ENCODE assay signal across 1 cellular context in the genomic region with DNA sequence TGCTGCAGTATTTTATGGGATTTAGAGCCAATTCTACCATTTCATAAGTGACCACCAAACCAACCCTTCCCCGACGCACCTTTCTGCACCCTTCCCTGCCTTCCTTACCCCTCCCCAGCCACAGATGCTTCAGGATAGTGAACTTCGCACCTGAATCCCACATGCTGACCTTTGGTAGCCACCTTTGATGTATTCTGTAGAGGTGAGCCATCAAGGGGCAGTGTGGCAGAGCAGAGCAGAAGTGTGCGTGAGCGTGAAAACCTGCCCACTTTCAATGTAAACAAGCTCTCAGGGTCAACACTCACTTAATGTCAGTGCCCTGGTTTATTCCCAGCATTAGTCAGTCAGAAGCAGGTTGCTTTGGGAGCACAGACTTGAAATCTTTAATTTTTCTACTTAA.
A peak's percentile ranks its signal among the peaks of the same experiment; 100 is the strongest.
TF ChIP-seq lines count a peak whose summit lies in the region.

No MANE protein-coding gene starts in this region.

TF ChIP-seq in HepG2, 621 proteins besides CTCF, POLR2A, EP300 and RAD21 (continued from another document and continues in another):
- TF ChIP-seq, protein P1, sequence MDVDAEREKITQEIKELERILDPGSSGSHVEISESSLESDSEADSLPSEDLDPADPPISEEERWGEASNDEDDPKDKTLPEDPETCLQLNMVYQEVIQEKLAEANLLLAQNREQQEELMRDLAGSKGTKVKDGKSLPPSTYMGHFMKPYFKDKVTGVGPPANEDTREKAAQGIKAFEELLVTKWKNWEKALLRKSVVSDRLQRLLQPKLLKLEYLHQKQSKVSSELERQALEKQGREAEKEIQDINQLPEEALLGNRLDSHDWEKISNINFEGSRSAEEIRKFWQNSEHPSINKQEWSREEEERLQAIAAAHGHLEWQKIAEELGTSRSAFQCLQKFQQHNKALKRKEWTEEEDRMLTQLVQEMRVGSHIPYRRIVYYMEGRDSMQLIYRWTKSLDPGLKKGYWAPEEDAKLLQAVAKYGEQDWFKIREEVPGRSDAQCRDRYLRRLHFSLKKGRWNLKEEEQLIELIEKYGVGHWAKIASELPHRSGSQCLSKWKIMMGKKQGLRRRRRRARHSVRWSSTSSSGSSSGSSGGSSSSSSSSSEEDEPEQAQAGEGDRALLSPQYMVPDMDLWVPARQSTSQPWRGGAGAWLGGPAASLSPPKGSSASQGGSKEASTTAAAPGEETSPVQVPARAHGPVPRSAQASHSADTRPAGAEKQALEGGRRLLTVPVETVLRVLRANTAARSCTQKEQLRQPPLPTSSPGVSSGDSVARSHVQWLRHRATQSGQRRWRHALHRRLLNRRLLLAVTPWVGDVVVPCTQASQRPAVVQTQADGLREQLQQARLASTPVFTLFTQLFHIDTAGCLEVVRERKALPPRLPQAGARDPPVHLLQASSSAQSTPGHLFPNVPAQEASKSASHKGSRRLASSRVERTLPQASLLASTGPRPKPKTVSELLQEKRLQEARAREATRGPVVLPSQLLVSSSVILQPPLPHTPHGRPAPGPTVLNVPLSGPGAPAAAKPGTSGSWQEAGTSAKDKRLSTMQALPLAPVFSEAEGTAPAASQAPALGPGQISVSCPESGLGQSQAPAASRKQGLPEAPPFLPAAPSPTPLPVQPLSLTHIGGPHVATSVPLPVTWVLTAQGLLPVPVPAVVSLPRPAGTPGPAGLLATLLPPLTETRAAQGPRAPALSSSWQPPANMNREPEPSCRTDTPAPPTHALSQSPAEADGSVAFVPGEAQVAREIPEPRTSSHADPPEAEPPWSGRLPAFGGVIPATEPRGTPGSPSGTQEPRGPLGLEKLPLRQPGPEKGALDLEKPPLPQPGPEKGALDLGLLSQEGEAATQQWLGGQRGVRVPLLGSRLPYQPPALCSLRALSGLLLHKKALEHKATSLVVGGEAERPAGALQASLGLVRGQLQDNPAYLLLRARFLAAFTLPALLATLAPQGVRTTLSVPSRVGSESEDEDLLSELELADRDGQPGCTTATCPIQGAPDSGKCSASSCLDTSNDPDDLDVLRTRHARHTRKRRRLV (CRISPR knock-in tag; IDR thresholded peaks at IDR 0.05) = no peak
- TF ChIP-seq ATRX (CRISPR knock-in tag; IDR thresholded peaks at IDR 0.05; ENCODE audit: borderline replicate concordance) (no peak), NCOA1 (CRISPR knock-in tag; IDR thresholded peaks at IDR 0.05) (no peak), FOXP1 (IDR thresholded peaks at IDR 0.05) (no peak), FOXP1 (CRISPR knock-in tag; IDR thresholded peaks at IDR 0.05) (peak; percentile 86), SOX5 (CRISPR knock-in tag; IDR thresholded peaks at IDR 0.05; ENCODE audit: borderline replicate concordance) (peak; percentile 70; the same call in 1 of the 2 replicates), ZNF773 (CRISPR knock-in tag; IDR thresholded peaks at IDR 0.05; ENCODE audit: borderline replicate concordance) (no peak), IRX3 (CRISPR knock-in tag; IDR thresholded peaks at IDR 0.05; ENCODE audit: borderline replicate concordance, low read depth) (no peak), ZSCAN9 (CRISPR knock-in tag; IDR thresholded peaks at IDR 0.05; ENCODE audit: borderline replicate concordance) (peak; percentile 49; the same call in 1 of the 2 replicates), ZNF878 (CRISPR knock-in tag; IDR thresholded peaks at IDR 0.05) (peak; percentile 82), ZNF747 (CRISPR knock-in tag; IDR thresholded peaks at IDR 0.05; ENCODE audit: borderline replicate concordance) (no peak), THAP9 (CRISPR knock-in tag; IDR thresholded peaks at IDR 0.05; ENCODE audit: borderline replicate concordance) (no peak), BCL3 (CRISPR knock-in tag; IDR thresholded peaks at IDR 0.05) (no peak), ZKSCAN1 (IDR thresholded peaks at IDR 0.05; ENCODE audit: low read length) (no peak), SMYD3 (CRISPR knock-in tag; IDR thresholded peaks at IDR 0.05) (no peak), HMG20B (CRISPR knock-in tag; conservative IDR thresholded peaks at IDR 0.05) (0 out of 2 replicates have a peak, but pooled peaks have one; percentile 59), ZNF451 (CRISPR knock-in tag; IDR thresholded peaks at IDR 0.05) (no peak), DMAP1 (CRISPR knock-in tag; IDR thresholded peaks at IDR 0.05) (0 out of 2 replicates have a peak, but pooled peaks have one; percentile 44), NBN (conservative IDR thresholded peaks at IDR 0.05) (no peak), ZNF224 (CRISPR knock-in tag; IDR thresholded peaks at IDR 0.05) (no peak), ZNF225 (CRISPR knock-in tag; IDR thresholded peaks at IDR 0.05) (no peak), HNF4A (CRISPR knock-in tag; IDR thresholded peaks at IDR 0.05) (peak; percentile 96), ZBTB38 (CRISPR knock-in tag; IDR thresholded peaks at IDR 0.05) (peak; percentile 62; the same call in 1 of the 2 replicates), PHF5A (CRISPR knock-in tag; IDR thresholded peaks at IDR 0.05; ENCODE audit: low read depth, unreplicated experiment) (no peak), RARA (CRISPR knock-in tag; IDR thresholded peaks at IDR 0.05) (peak; percentile 91), ZNF44 (CRISPR knock-in tag; IDR thresholded peaks at IDR 0.05) (no peak), GZF1 (CRISPR knock-in tag; IDR thresholded peaks at IDR 0.05) (no peak), NRL (CRISPR knock-in tag; IDR thresholded peaks at IDR 0.05; ENCODE audit: borderline replicate concordance) (no peak), ZNF460 (CRISPR knock-in tag; IDR thresholded peaks at IDR 0.05; ENCODE audit: borderline replicate concordance) (no peak)
- TF ChIP-seq, protein P2, sequence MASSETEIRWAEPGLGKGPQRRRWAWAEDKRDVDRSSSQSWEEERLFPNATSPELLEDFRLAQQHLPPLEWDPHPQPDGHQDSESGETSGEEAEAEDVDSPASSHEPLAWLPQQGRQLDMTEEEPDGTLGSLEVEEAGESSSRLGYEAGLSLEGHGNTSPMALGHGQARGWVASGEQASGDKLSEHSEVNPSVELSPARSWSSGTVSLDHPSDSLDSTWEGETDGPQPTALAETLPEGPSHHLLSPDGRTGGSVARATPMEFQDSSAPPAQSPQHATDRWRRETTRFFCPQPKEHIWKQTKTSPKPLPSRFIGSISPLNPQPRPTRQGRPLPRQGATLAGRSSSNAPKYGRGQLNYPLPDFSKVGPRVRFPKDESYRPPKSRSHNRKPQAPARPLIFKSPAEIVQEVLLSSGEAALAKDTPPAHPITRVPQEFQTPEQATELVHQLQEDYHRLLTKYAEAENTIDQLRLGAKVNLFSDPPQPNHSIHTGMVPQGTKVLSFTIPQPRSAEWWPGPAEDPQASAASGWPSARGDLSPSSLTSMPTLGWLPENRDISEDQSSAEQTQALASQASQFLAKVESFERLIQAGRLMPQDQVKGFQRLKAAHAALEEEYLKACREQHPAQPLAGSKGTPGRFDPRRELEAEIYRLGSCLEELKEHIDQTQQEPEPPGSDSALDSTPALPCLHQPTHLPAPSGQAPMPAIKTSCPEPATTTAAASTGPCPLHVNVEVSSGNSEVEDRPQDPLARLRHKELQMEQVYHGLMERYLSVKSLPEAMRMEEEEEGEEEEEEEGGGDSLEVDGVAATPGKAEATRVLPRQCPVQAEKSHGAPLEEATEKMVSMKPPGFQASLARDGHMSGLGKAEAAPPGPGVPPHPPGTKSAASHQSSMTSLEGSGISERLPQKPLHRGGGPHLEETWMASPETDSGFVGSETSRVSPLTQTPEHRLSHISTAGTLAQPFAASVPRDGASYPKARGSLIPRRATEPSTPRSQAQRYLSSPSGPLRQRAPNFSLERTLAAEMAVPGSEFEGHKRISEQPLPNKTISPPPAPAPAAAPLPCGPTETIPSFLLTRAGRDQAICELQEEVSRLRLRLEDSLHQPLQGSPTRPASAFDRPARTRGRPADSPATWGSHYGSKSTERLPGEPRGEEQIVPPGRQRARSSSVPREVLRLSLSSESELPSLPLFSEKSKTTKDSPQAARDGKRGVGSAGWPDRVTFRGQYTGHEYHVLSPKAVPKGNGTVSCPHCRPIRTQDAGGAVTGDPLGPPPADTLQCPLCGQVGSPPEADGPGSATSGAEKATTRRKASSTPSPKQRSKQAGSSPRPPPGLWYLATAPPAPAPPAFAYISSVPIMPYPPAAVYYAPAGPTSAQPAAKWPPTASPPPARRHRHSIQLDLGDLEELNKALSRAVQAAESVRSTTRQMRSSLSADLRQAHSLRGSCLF (CRISPR knock-in tag; IDR thresholded peaks at IDR 0.05; ENCODE audit: borderline replicate concordance) = no peak
- TF ChIP-seq, protein P3, sequence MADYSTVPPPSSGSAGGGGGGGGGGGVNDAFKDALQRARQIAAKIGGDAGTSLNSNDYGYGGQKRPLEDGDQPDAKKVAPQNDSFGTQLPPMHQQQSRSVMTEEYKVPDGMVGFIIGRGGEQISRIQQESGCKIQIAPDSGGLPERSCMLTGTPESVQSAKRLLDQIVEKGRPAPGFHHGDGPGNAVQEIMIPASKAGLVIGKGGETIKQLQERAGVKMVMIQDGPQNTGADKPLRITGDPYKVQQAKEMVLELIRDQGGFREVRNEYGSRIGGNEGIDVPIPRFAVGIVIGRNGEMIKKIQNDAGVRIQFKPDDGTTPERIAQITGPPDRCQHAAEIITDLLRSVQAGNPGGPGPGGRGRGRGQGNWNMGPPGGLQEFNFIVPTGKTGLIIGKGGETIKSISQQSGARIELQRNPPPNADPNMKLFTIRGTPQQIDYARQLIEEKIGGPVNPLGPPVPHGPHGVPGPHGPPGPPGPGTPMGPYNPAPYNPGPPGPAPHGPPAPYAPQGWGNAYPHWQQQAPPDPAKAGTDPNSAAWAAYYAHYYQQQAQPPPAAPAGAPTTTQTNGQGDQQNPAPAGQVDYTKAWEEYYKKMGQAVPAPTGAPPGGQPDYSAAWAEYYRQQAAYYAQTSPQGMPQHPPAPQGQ (CRISPR knock-in tag; IDR thresholded peaks at IDR 0.05; ENCODE audit: borderline replicate concordance) = no peak
- TF ChIP-seq, protein P4, sequence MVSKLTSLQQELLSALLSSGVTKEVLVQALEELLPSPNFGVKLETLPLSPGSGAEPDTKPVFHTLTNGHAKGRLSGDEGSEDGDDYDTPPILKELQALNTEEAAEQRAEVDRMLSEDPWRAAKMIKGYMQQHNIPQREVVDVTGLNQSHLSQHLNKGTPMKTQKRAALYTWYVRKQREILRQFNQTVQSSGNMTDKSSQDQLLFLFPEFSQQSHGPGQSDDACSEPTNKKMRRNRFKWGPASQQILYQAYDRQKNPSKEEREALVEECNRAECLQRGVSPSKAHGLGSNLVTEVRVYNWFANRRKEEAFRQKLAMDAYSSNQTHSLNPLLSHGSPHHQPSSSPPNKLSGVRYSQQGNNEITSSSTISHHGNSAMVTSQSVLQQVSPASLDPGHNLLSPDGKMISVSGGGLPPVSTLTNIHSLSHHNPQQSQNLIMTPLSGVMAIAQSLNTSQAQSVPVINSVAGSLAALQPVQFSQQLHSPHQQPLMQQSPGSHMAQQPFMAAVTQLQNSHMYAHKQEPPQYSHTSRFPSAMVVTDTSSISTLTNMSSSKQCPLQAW (CRISPR knock-in tag; IDR thresholded peaks at IDR 0.05) = peak; percentile 35; the same call in 1 of the 2 replicates
- TF ChIP-seq, protein P5, sequence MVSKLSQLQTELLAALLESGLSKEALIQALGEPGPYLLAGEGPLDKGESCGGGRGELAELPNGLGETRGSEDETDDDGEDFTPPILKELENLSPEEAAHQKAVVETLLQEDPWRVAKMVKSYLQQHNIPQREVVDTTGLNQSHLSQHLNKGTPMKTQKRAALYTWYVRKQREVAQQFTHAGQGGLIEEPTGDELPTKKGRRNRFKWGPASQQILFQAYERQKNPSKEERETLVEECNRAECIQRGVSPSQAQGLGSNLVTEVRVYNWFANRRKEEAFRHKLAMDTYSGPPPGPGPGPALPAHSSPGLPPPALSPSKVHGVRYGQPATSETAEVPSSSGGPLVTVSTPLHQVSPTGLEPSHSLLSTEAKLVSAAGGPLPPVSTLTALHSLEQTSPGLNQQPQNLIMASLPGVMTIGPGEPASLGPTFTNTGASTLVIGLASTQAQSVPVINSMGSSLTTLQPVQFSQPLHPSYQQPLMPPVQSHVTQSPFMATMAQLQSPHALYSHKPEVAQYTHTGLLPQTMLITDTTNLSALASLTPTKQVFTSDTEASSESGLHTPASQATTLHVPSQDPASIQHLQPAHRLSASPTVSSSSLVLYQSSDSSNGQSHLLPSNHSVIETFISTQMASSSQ (IDR thresholded peaks at IDR 0.05; ENCODE audit: low read depth) = peak; percentile 35; the same call in 1 of the 2 replicates
- TF ChIP-seq, protein P5 (CRISPR knock-in tag; IDR thresholded peaks at IDR 0.05; ENCODE audit: borderline replicate concordance) = peak; percentile 34; the same call in 1 of the 2 replicates
- TF ChIP-seq, protein P6, sequence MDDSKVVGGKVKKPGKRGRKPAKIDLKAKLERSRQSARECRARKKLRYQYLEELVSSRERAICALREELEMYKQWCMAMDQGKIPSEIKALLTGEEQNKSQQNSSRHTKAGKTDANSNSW (CRISPR knock-in tag; IDR thresholded peaks at IDR 0.05; ENCODE audit: borderline replicate concordance) = no peak
